36 cellular contexts compared by ENCODE assay signal in genomic region chr14:77865455-77865854, GRCh38.
"Had no signal": no experiment of that assay in that cellular context is flagged by ENCODE, and none has a peak within 500 bp of the region (broad histone marks: within the 10 kb centered on the region; RNA-seq: fewer than 3 reads in every experiment).

No MANE protein-coding gene starts in this region.

- H3K27ac ChIP-seq: adrenal gland, ascending aorta, brain microvascular endothelial cell, breast epithelium, cardiac muscle cell had no signal

- H3K27ac Mint-ChIP-seq: activated naive CD4-positive, alpha-beta T cell treated with anti-CD3 and anti-CD28 coated beads for 36 hours; activated naive CD4-positive, alpha-beta T cell treated with anti-CD3 and anti-CD28 coated beads, Interleukin-2, amount 10 ng/mL, durations not matched to agents 7 days and 5 days; activated naive CD4-positive, alpha-beta T cell treated with anti-CD3 and anti-CD28 coated beads, Interleukin-2, amount 50 U/mL, for 24 hours; activated naive CD4-positive, alpha-beta T cell treated with anti-CD3 and anti-CD28 coated beads, Interleukin-2, amount 50 U/mL, for 72 hours; activated naive CD8-positive, alpha-beta T cell; activated naive CD8-positive, alpha-beta T cell treated with anti-CD3 and anti-CD28 coated beads, Interleukin-2, amount 10 ng/mL, durations not matched to agents 7 days and 5 days; activated T-cell treated with anti-CD3 and anti-CD28 coated beads, Interleukin-2, amount 50 U/mL, for 24 hours; activated T-cell treated with anti-CD3 and anti-CD28 coated beads, Interleukin-2, amount 50 U/mL, for 72 hours; activated T-helper 17 cell treated with anti-CD3 and anti-CD28 coated beads, Interleukin-2, amount 50 U/mL, for 72 hours; activated T-helper 2 cell treated with anti-CD3 and anti-CD28 coated beads, Interferon-gamma antibody, Interleukin-2, Interleukin-4, amounts not matched to agents 10 μg/mL and 5 μg/mL and 100 μg/mL, durations not matched to agents 14 hours and 24 hours and 36 hours; brain had no signal

- DNase-seq: activated effector memory CD4-positive, alpha-beta T cell treated with anti-CD3 and anti-CD28 coated beads, Interleukin-2, amount 50 U/mL, for 16 hours; activated effector memory CD4-positive, alpha-beta T cell treated with Interleukin-2 at 50 U/mL for 16 hours; activated gamma-delta T cell; activated gamma-delta T cell treated with Interleukin-2 at 50 U/mL for 16 hours; activated naive CD4-positive, alpha-beta T cell; activated naive CD4-positive, alpha-beta T cell treated with anti-CD3 and anti-CD28 coated beads for 36 hours; activated naive CD4-positive, alpha-beta T cell treated with anti-CD3 and anti-CD28 coated beads, Interleukin-2, amount 10 ng/mL, durations not matched to agents 7 days and 5 days; activated naive CD4-positive, alpha-beta T cell treated with anti-CD3 and anti-CD28 coated beads, Interleukin-2, amount 50 U/mL, for 16 hours; activated naive CD4-positive, alpha-beta T cell treated with Interleukin-2 at 50 U/mL for 16 hours; activated naive CD8-positive, alpha-beta T cell treated with anti-CD3 and anti-CD28 coated beads, Interleukin-2, amount 10 ng/mL, durations not matched to agents 7 days and 5 days; activated T-cell treated with anti-CD3 and anti-CD28 coated beads for 4 hours; activated T-cell treated with anti-CD3 and anti-CD28 coated beads, Interleukin-2, amount 50 U/mL, for 1 hour; activated T-cell treated with anti-CD3 and anti-CD28 coated beads, Interleukin-2, amount 50 U/mL, for 24 hours; activated T-cell treated with anti-CD3 and anti-CD28 coated beads, Interleukin-2, amount 50 U/mL, for 4 hours; activated T-cell treated with anti-CD3 and anti-CD28 coated beads, Interleukin-2, amount 50 U/mL, for 48 hours; activated T-cell treated with anti-CD3 and anti-CD28 coated beads, Interleukin-2, amount 50 U/mL, for 72 hours; adrenal gland; amniotic stem cell; amygdala; anterior cingulate cortex; aorta; brain microvascular endothelial cell; caudate nucleus; central memory CD4-positive, alpha-beta T cell; cerebellar nuclear complex had no signal

- H3K27me3 Mint-ChIP-seq: activated naive CD4-positive, alpha-beta T cell treated with anti-CD3 and anti-CD28 coated beads, Interleukin-2, amount 10 ng/mL, durations not matched to agents 7 days and 5 days; activated naive CD4-positive, alpha-beta T cell treated with anti-CD3 and anti-CD28 coated beads, Interleukin-2, amount 50 U/mL, for 24 hours; activated naive CD8-positive, alpha-beta T cell; activated naive CD8-positive, alpha-beta T cell treated with anti-CD3 and anti-CD28 coated beads, Interleukin-2, amount 10 ng/mL, durations not matched to agents 7 days and 5 days; activated T-cell treated with anti-CD3 and anti-CD28 coated beads, Interleukin-2, amount 50 U/mL, for 24 hours; activated T-helper 17 cell treated with anti-CD3 and anti-CD28 coated beads, Interleukin-2, amount 50 U/mL, for 72 hours; central memory CD8-positive, alpha-beta T cell had no signal

- H3K4me3 ChIP-seq: adrenal gland, ascending aorta, breast epithelium, cardiac muscle cell had no signal

- ATAC-seq: activated naive CD4-positive, alpha-beta T cell treated with anti-CD3 and anti-CD28 coated beads, Interleukin-2, amount 50 U/mL, for 72 hours; activated T-cell treated with anti-CD3 and anti-CD28 coated beads, Interleukin-2, amount 50 U/mL, for 4 hours; activated T-cell treated with anti-CD3 and anti-CD28 coated beads, Interleukin-2, amount 50 U/mL, for 72 hours; activated T-helper 17 cell treated with anti-CD3 and anti-CD28 coated beads, Interleukin-2, amount 50 U/mL, for 72 hours had no signal

- H3K4me3 Mint-ChIP-seq: activated naive CD4-positive, alpha-beta T cell treated with anti-CD3 and anti-CD28 coated beads for 36 hours; activated naive CD4-positive, alpha-beta T cell treated with anti-CD3 and anti-CD28 coated beads, Interleukin-2, amount 10 ng/mL, durations not matched to agents 7 days and 5 days; activated naive CD4-positive, alpha-beta T cell treated with anti-CD3 and anti-CD28 coated beads, Interleukin-2, amount 50 U/mL, for 24 hours; activated naive CD8-positive, alpha-beta T cell; activated naive CD8-positive, alpha-beta T cell treated with anti-CD3 and anti-CD28 coated beads, Interleukin-2, amount 10 ng/mL, durations not matched to agents 7 days and 5 days; activated T-cell treated with anti-CD3 and anti-CD28 coated beads, Interleukin-2, amount 50 U/mL, for 24 hours; activated T-cell treated with anti-CD3 and anti-CD28 coated beads, Interleukin-2, amount 50 U/mL, for 4 hours; activated T-cell treated with anti-CD3 and anti-CD28 coated beads, Interleukin-2, amount 50 U/mL, for 72 hours; activated T-helper 1 cell treated with anti-CD3 and anti-CD28 coated beads, Interleukin-12 subunit alpha, Interleukin-12 subunit beta, Interleukin-2, Interleukin-4 antibody, amounts not matched to agents 30 ng/mL and 10 ng/mL and 1 ng/mL, durations not matched to agents 14 hours and 24 hours and 36 hours; activated T-helper 17 cell treated with anti-CD3 and anti-CD28 coated beads, Interleukin-2, amount 50 U/mL, for 72 hours; brain; central memory CD8-positive, alpha-beta T cell had no signal

- H3K27me3 ChIP-seq: adrenal gland, ascending aorta, brain microvascular endothelial cell, breast epithelium, cardiac muscle cell had no signal

- H3K4me1 Mint-ChIP-seq: activated naive CD4-positive, alpha-beta T cell treated with anti-CD3 and anti-CD28 coated beads, Interleukin-2, amount 10 ng/mL, durations not matched to agents 7 days and 5 days; activated naive CD4-positive, alpha-beta T cell treated with anti-CD3 and anti-CD28 coated beads, Interleukin-2, amount 50 U/mL, for 24 hours; activated T-helper 17 cell treated with anti-CD3 and anti-CD28 coated beads, Interleukin-2, amount 50 U/mL, for 72 hours; central memory CD8-positive, alpha-beta T cell had no signal

- H3K4me1 ChIP-seq: adrenal gland, ascending aorta, breast epithelium had no signal

- H3K36me3 ChIP-seq: adrenal gland, ascending aorta, brain microvascular endothelial cell, breast epithelium, cardiac muscle cell had no signal

- H3K9me3 ChIP-seq: adrenal gland, ascending aorta, breast epithelium had no signal

- H3K36me3 Mint-ChIP-seq: activated naive CD4-positive, alpha-beta T cell treated with anti-CD3 and anti-CD28 coated beads, Interleukin-2, amount 10 ng/mL, durations not matched to agents 7 days and 5 days; activated naive CD8-positive, alpha-beta T cell treated with anti-CD3 and anti-CD28 coated beads, Interleukin-2, amount 10 ng/mL, durations not matched to agents 7 days and 5 days had no signal

- H3K9me3 Mint-ChIP-seq: activated naive CD4-positive, alpha-beta T cell treated with anti-CD3 and anti-CD28 coated beads, Interleukin-2, amount 10 ng/mL, durations not matched to agents 7 days and 5 days; activated naive CD4-positive, alpha-beta T cell treated with anti-CD3 and anti-CD28 coated beads, Interleukin-2, amount 50 U/mL, for 24 hours; activated naive CD8-positive, alpha-beta T cell treated with anti-CD3 and anti-CD28 coated beads, Interleukin-2, amount 10 ng/mL, durations not matched to agents 7 days and 5 days; activated T-cell treated with anti-CD3 and anti-CD28 coated beads, Interleukin-2, amount 50 U/mL, for 24 hours; activated T-cell treated with anti-CD3 and anti-CD28 coated beads, Interleukin-2, amount 50 U/mL, for 4 hours; activated T-cell treated with anti-CD3 and anti-CD28 coated beads, Interleukin-2, amount 50 U/mL, for 72 hours; activated T-helper 1 cell treated with anti-CD3 and anti-CD28 coated beads, Interleukin-12 subunit alpha, Interleukin-12 subunit beta, Interleukin-2, Interleukin-4 antibody, amounts not matched to agents 30 ng/mL and 10 ng/mL and 1 ng/mL, durations not matched to agents 14 hours and 24 hours and 36 hours; activated T-helper 17 cell treated with anti-CD3 and anti-CD28 coated beads, Interleukin-2, amount 50 U/mL, for 72 hours; activated T-helper 2 cell treated with anti-CD3 and anti-CD28 coated beads, Interferon-gamma antibody, Interleukin-2, Interleukin-4, amounts not matched to agents 10 μg/mL and 5 μg/mL and 100 μg/mL, durations not matched to agents 14 hours and 24 hours and 36 hours; central memory CD8-positive, alpha-beta T cell had no signal
